In the genomic region with DNA sequence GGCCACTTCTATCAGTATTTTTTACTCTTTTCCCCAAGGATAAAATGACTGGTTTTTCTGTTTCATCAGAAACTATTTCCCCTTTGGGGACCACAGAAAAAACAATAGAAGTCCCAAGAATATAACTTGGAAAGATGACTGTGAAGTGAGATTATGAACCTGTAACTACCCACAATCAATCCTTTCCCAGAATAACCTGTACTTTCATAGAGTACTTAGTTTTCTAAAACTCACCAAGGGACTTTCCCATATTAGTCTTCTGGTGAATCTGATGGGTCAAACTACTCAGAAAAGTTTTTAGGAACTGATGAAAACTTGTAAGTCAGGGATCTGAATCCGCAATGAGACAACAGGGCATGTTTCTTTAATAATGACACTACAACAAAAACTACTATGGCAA, we compare ENCODE assay signal across 22 cellular contexts.
DNase-seq lines count a peak whose midpoint lies in the region; ATAC-seq and TF ChIP-seq lines count a peak whose summit lies in the region.
"Had no signal": no experiment of that assay in that cellular context is flagged by ENCODE, and none has a peak within 500 bp of the region (broad histone marks: within the 10 kb centered on the region; RNA-seq: fewer than 3 reads in every experiment).

No MANE protein-coding gene starts in this region.

- H3K27ac ChIP-seq in KMS-11 = no peak overlapping the region; the same call in 1 of the 2 replicates
- H3K27ac ChIP-seq: adrenal gland, coronary artery had no signal

- H3K4me3 Mint-ChIP-seq in natural killer cell treated with Interleukin-12 subunit alpha and Interleukin-12 subunit beta and Interleukin-15 and Interleukin-18, amount 100 ng/mL, for 72 hours = peak overlapping the region; percentile 40
- no peak overlapping the region for H3K4me3 Mint-ChIP-seq in natural killer cell
- H3K4me3 Mint-ChIP-seq in activated naive CD8-positive, alpha-beta T cell treated with anti-CD3 and anti-CD28 coated beads for 36 hours = peak overlapping the region; percentile 41
- peak overlapping the region; percentile 64 to 71 for H3K4me3 Mint-ChIP-seq in stimulated activated naive CD8-positive, alpha-beta T cell treated with anti-CD3 and anti-CD28 coated beads, Interleukin-15, amount 100 ng/mL, for 72 hours

- no peaks in the 10 kb centered on the region for H4K20me1 ChIP-seq in KMS-11 (ENCODE audit: insufficient read depth)

- no peak for ATAC-seq in natural killer cell treated with Interleukin-12 subunit alpha and Interleukin-12 subunit beta and Interleukin-15 and Interleukin-18, amount 100 ng/mL, for 72 hours
- ATAC-seq in natural killer cell (no peak), GM21526 (IDR thresholded peaks at IDR 0.05; ENCODE audit: low FRiP score, unreplicated experiment) (no peak)
- no peak for ATAC-seq in stimulated activated naive CD8-positive, alpha-beta T cell treated with anti-CD3 and anti-CD28 coated beads, Interleukin-15, amount 100 ng/mL, for 72 hours

- peak overlapping the region; percentile 18 to 20 for H3K27ac Mint-ChIP-seq in natural killer cell treated with Interleukin-12 subunit alpha and Interleukin-12 subunit beta and Interleukin-15 and Interleukin-18, amount 100 ng/mL, for 72 hours
- no peak overlapping the region for H3K27ac Mint-ChIP-seq in natural killer cell
- H3K27ac Mint-ChIP-seq in activated naive CD8-positive, alpha-beta T cell treated with anti-CD3 and anti-CD28 coated beads for 36 hours = peak overlapping the region; percentile 90
- H3K27ac Mint-ChIP-seq in stimulated activated naive CD8-positive, alpha-beta T cell treated with anti-CD3 and anti-CD28 coated beads, Interleukin-15, amount 100 ng/mL, for 72 hours = peak overlapping the region; percentile 9 to 37

- H3K4me1 ChIP-seq in KMS-11 (ENCODE audit: low read depth, poor library complexity, severe bottlenecking) = peaks cover 51% of the 10 kb centered on the region

- H2AFZ ChIP-seq in KMS-11 (ENCODE audit: low read depth) = no peak overlapping the region

- no peaks in the 10 kb centered on the region for H3K27me3 ChIP-seq in KMS-11 (ENCODE audit: insufficient read depth, low read depth)
- H3K27me3 ChIP-seq: adrenal gland had no signal

- no peak overlapping the region for H3K4me3 ChIP-seq in KMS-11 (IDR thresholded peaks at IDR 0.05; ENCODE audit: insufficient read depth, low read depth, low read length)
- H3K4me3 ChIP-seq: adrenal gland, coronary artery had no signal

- intact Hi-C loops in natural killer cell (cut with micrococcal nuclease) = no loop called here

- no peaks in the 10 kb centered on the region for H3K36me3 ChIP-seq in KMS-11 (ENCODE audit: insufficient read depth)
- H3K36me3 ChIP-seq: adrenal gland had no signal

- H3K4me2 ChIP-seq in KMS-11 = peak overlapping the region; percentile 23

- peaks cover 74% of the 10 kb centered on the region; the same call in 1 of the 2 replicates for H3K79me2 ChIP-seq in KMS-11 (ENCODE audit: insufficient read depth, low read depth)

- no peak overlapping the region for H3K9ac ChIP-seq in KMS-11

- H3K4me1 Mint-ChIP-seq in natural killer cell treated with Interleukin-12 subunit alpha and Interleukin-12 subunit beta and Interleukin-15 and Interleukin-18, amount 100 ng/mL, for 72 hours (ENCODE audit: low read depth in 2 of 2) = peaks cover 51 to 62% of the 10 kb centered on the region in 2 donors
- peaks cover 27 to 61% of the 10 kb centered on the region in 2 donors for H3K4me1 Mint-ChIP-seq in natural killer cell
- peaks cover 95% of the 10 kb centered on the region for H3K4me1 Mint-ChIP-seq in activated naive CD8-positive, alpha-beta T cell treated with anti-CD3 and anti-CD28 coated beads for 36 hours
- peaks cover 98% of the 10 kb centered on the region for H3K4me1 Mint-ChIP-seq in stimulated activated naive CD8-positive, alpha-beta T cell treated with anti-CD3 and anti-CD28 coated beads, Interleukin-15, amount 100 ng/mL, for 72 hours

- TF ChIP-seq CTCF in natural killer cell (IDR thresholded peaks at IDR 0.05) (no peak), KMS-11 (conservative IDR thresholded peaks at IDR 0.05; ENCODE audit: low read depth, low read length) (no peak)

- peaks cover 3% of the 10 kb centered on the region for H3K36me3 Mint-ChIP-seq in natural killer cell treated with Interleukin-12 subunit alpha and Interleukin-12 subunit beta and Interleukin-15 and Interleukin-18, amount 100 ng/mL, for 72 hours
- no peaks in the 10 kb centered on the region for H3K36me3 Mint-ChIP-seq in natural killer cell
- peaks cover 78% of the 10 kb centered on the region for H3K36me3 Mint-ChIP-seq in activated naive CD8-positive, alpha-beta T cell treated with anti-CD3 and anti-CD28 coated beads for 36 hours

- H3K9me3 Mint-ChIP-seq in natural killer cell treated with Interleukin-12 subunit alpha and Interleukin-12 subunit beta and Interleukin-15 and Interleukin-18, amount 100 ng/mL, for 72 hours = no peaks in the 10 kb centered on the region
- no peaks in the 10 kb centered on the region for H3K9me3 Mint-ChIP-seq in natural killer cell
- H3K9me3 Mint-ChIP-seq in activated naive CD8-positive, alpha-beta T cell treated with anti-CD3 and anti-CD28 coated beads for 36 hours = peaks cover 6% of the 10 kb centered on the region
- no peaks in the 10 kb centered on the region for H3K9me3 Mint-ChIP-seq in stimulated activated naive CD8-positive, alpha-beta T cell treated with anti-CD3 and anti-CD28 coated beads, Interleukin-15, amount 100 ng/mL, for 72 hours

- no peaks in the 10 kb centered on the region for H3K27me3 Mint-ChIP-seq in natural killer cell treated with Interleukin-12 subunit alpha and Interleukin-12 subunit beta and Interleukin-15 and Interleukin-18, amount 100 ng/mL, for 72 hours
- no peaks in the 10 kb centered on the region for H3K27me3 Mint-ChIP-seq in natural killer cell (ENCODE audit: low read depth in 2 of 2)
- H3K27me3 Mint-ChIP-seq in activated naive CD8-positive, alpha-beta T cell treated with anti-CD3 and anti-CD28 coated beads for 36 hours = no peaks in the 10 kb centered on the region
- H3K27me3 Mint-ChIP-seq in stimulated activated naive CD8-positive, alpha-beta T cell treated with anti-CD3 and anti-CD28 coated beads, Interleukin-15, amount 100 ng/mL, for 72 hours = no peaks in the 10 kb centered on the region

- DNase-seq in natural killer cell treated with Interleukin-12 subunit alpha and Interleukin-12 subunit beta and Interleukin-15 and Interleukin-18, amount 100 ng/mL, for 72 hours (ENCODE audit: low spot score) = no peak
- no peak for DNase-seq in natural killer cell
- DNase-seq in activated naive CD8-positive, alpha-beta T cell treated with anti-CD3 and anti-CD28 coated beads for 36 hours = no peak
- DNase-seq in stimulated activated naive CD8-positive, alpha-beta T cell treated with anti-CD3 and anti-CD28 coated beads, Interleukin-15, amount 100 ng/mL, for 72 hours = no peak
- no peak for DNase-seq in NCI-H1092 treated with DMSO at 0.1 percent for 48 hours (lab: John Stamatoyannopoulos, UW)
- DNase-seq in KG1 (lab: John Stamatoyannopoulos, UW) = no peak
- DNase-seq: activated CD4-positive, alpha-beta T cell treated with anti-CD3 and anti-CD28 coated beads for 48 hours; adrenal gland; DMS79; Kasumi-1; mammary epithelial cell; NCI-H1092; NCI-H2029 treated with DMSO at 0.1 percent for 48 hours; NCI-H345; NCI-H774; occipital lobe; OCI-M1; SHP77; stimulated activated CD4-positive, alpha-beta T cell treated with anti-CD3 and anti-CD28 coated beads, Interleukin-4, amount 100 ng/mL, for 1 hour had no signal

Comparison
In these comparisons a context has a peak if more than half of its experiments do, and no peak if none do; other contexts are left out.
1. H3K27ac Mint-ChIP-seq: peak in natural killer cell treated with Interleukin-12 subunit alpha and Interleukin-12 subunit beta and Interleukin-15 and Interleukin-18, amount 100 ng/mL, for 72 hours (2 of 2), activated naive CD8-positive, alpha-beta T cell treated with anti-CD3 and anti-CD28 coated beads for 36 hours (single experiment) and stimulated activated naive CD8-positive, alpha-beta T cell treated with anti-CD3 and anti-CD28 coated beads, Interleukin-15, amount 100 ng/mL, for 72 hours (2 of 2); none in natural killer cell (0 of 2).